ENCODE assay signal across 13 cellular contexts in the genomic region with DNA sequence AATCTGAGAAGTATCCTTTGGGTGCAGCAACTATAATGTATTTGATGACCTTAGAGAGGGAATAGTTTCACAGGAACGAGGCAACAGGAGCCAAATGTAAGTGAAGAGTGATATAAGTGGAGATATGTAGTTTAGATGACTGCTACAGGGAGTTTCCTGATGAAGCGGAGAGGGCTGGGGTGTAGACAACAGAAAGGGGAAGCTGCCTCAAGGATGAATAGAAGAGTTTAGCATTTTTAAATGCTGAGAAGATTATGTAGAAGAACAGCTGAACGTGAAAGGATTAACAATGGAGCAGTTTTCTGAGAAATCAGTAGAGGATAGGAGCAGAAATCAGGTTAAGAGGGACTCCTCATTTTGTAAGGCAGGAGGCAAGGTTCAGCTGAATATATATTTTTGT.
"Had no signal": no experiment of that assay in that cellular context is flagged by ENCODE, and none has a peak within 500 bp of the region (broad histone marks: within the 10 kb centered on the region; RNA-seq: fewer than 3 reads in every experiment).

No MANE protein-coding gene starts in this region.

- H3K9me3 Mint-ChIP-seq: T-cell had no signal

- H3K4me3 ChIP-seq: adrenal gland, esophagus muscularis mucosa had no signal

- H3K9me3 ChIP-seq: adrenal gland, esophagus muscularis mucosa had no signal

- H3K27ac ChIP-seq: adrenal gland, esophagus muscularis mucosa had no signal

- ATAC-seq: activated CD4-positive, CD25-positive, alpha-beta regulatory T cell treated with anti-CD3 and anti-CD28 coated beads, Interleukin-2, amount 50 U/mL, for 24 hours; left lobe of liver; sciatic nerve; T-cell had no signal

- H3K36me3 ChIP-seq: adrenal gland, esophagus muscularis mucosa had no signal

- H3K4me1 ChIP-seq: adrenal gland had no signal

- DNase-seq: activated CD4-positive, alpha-beta T cell treated with anti-CD3 and anti-CD28 coated beads, Interleukin-2, amount 50 U/mL, for 48 hours; activated gamma-delta T cell treated with Interleukin-2 at 50 U/mL for 16 hours; activated T-cell treated with anti-CD3 and anti-CD28 coated beads, Interleukin-2, amount 50 U/mL, for 48 hours; adrenal gland; glutamatergic neuron; islet precursor cell; stimulated activated CD4-positive, alpha-beta T cell treated with anti-CD3 and anti-CD28 coated beads, Interleukin-2, amount 100 ng/mL, for 24 hours; stimulated activated naive CD8-positive, alpha-beta T cell treated with anti-CD3 and anti-CD28 coated beads, Interleukin-15, Interleukin-2, amounts not matched to agents 100 U/mL and 50 U/mL, for 24 hours; T-cell had no signal

- H3K27me3 Mint-ChIP-seq: T-cell had no signal

- H3K27me3 ChIP-seq: adrenal gland, esophagus muscularis mucosa had no signal

- H3K4me3 Mint-ChIP-seq: T-cell had no signal
